Comparison of ENCODE assay signal across 8 cellular contexts in genomic region chr1:156421062-156421938, GRCh38. TPM values are rescaled to one million over a fixed set of nuclear protein-coding genes. Genes with fewer than 3 reads are reported as not detected.
DNase-seq lines count a peak whose midpoint lies in the region; ATAC-seq, FAIRE-seq and TF ChIP-seq lines count a peak whose summit lies in the region.

No MANE protein-coding gene starts in this region.

- in situ Hi-C loops in K562 (cut with MboI) = no loop called here

- POLR2A ChIA-PET in K562 (lab: Yijun Ruan, JAX) = interaction anchor here (0.6 to 1.0 kb wide), 5 partner anchors 9 to 269 kb away, joined by 3 to 4 read pairs (median 3); no protein-coding TSS in a partner anchor

- intact Hi-C loops in K562 (cut with micrococcal nuclease) = no loop called here

- CTCF ChIA-PET in K562 (lab: Yijun Ruan, JAX; ENCODE audit: low intra/inter-chr PET ratio) = interaction anchor here (0.7 kb wide), 1 partner anchor 61 kb away, joined by 3 read pairs; no protein-coding TSS in a partner anchor

- peak; percentile 23 for DNase-seq in DMS79 (lab: John Stamatoyannopoulos, UW)
- peak; percentile 99 for DNase-seq in H7
- peak; percentile 81 for DNase-seq in NCI-H1105 treated with DMSO at 0.1 percent for 48 hours (lab: John Stamatoyannopoulos, UW)
- peak; percentile 41 for DNase-seq in T-helper 22 cell (ENCODE audit: low read depth)
- peak; percentile 90 to 98 (median 97) for DNase-seq in K562 (ENCODE audit: extremely low read depth in 1 of 4, low spot score in 3 of 4)
- no peak for DNase-seq in kidney glomerular epithelial cell (lab: John Stamatoyannopoulos, UW)

- peak; percentile 48 for FAIRE-seq in K562 (lab: Jason Lieb, UNC)

- H3K9ac ChIP-seq in K562 (ENCODE audit: insufficient read depth in 1 of 2, low read depth in 2 of 2, low read length in 2 of 2) (peak overlapping the region; percentile 35 to 74), iPS-15b (ENCODE audit: low read depth, low read length) (no peak overlapping the region), skeletal muscle satellite cell (ENCODE audit: low read depth, low read length) (no peak overlapping the region)

- TSS peak; percentile 51 for BruUV-seq in K562 (replicated peaks; lab: Mats Ljungman, UMichigan)

- H3K36me3 ChIP-seq in H7 (replicated peaks; ENCODE audit: control insufficient read depth, insufficient read depth, low read length) (no peaks in the 10 kb centered on the region), K562 (ENCODE audit: control insufficient read depth, insufficient read depth, low read length) (no peaks in the 10 kb centered on the region), iPS-15b (ENCODE audit: control insufficient read depth, insufficient read depth, low read length) (no peaks in the 10 kb centered on the region), skeletal muscle satellite cell (ENCODE audit: insufficient read depth, low read length) (no peaks in the 10 kb centered on the region)

- H3K4me3 ChIP-seq in H7 (ENCODE audit: insufficient read depth, low read depth, low read length) (peak overlapping the region; percentile 61), K562 (peak overlapping the region; percentile 31), iPS-15b (ENCODE audit: low read depth, low read length) (peak overlapping the region; percentile 35), skeletal muscle satellite cell (ENCODE audit: low read length) (peak overlapping the region; percentile 47)

- peak; percentile 94 for ATAC-seq in K562

- peak overlapping the region; percentile 14; the same call in 2 of the 3 replicates for H3K27ac ChIP-seq in K562 (ENCODE audit: extremely low read depth, low read depth, low read length)

- H3K9me1 ChIP-seq in K562 (ENCODE audit: control insufficient read depth, insufficient read depth, low read length) = no peaks in the 10 kb centered on the region

- no peak for TF ChIP-seq CTCF in K562 (IDR thresholded peaks at IDR 0.05 in 2 of 3, conservative IDR thresholded peaks at IDR 0.05 in 1 of 3; ENCODE audit: insufficient read depth in 2 of 3, low read depth in 1 of 3, low read length in 3 of 3)

- no peak for TF ChIP-seq RAD21 in K562 (CRISPR knock-in tag; conservative IDR thresholded peaks at IDR 0.05 in 1 of 2, IDR thresholded peaks at IDR 0.05 in 1 of 2)

- H3K4me1 ChIP-seq in K562 (replicated peaks in 1 of 2; ENCODE audit: control insufficient read depth in 2 of 2, insufficient read depth in 2 of 2, low read length in 2 of 2) (peaks cover 41% of the 10 kb centered on the region in 2 experiments; a peak in 4 of 5 replicates), iPS-15b (ENCODE audit: control insufficient read depth, insufficient read depth, low read length) (peaks cover 9% of the 10 kb centered on the region), skeletal muscle satellite cell (ENCODE audit: control insufficient read depth, insufficient read depth, low read length) (peaks cover 11% of the 10 kb centered on the region)

- 0 out of 2 replicates have a peak, but pooled peaks cover 4% of the 10 kb centered on the region for H4K20me1 ChIP-seq in K562 (replicated peaks; ENCODE audit: control insufficient read depth, insufficient read depth, low read length)

- 1% methylated on average over 32 of the region's 69 CpGs for WGBS in K562 (ENCODE audit: insufficient coverage, low coverage, missing lambda C conversion rate)

- H3K27me3 ChIP-seq in H7 (ENCODE audit: control insufficient read depth, insufficient read depth, low read length) (peaks cover 71% of the 10 kb centered on the region), K562 (ENCODE audit: control insufficient read depth in 2 of 2, insufficient read depth in 2 of 2, low read length in 2 of 2) (peaks cover 15 to 28% of the 10 kb centered on the region in 2 experiments; a peak in 3 of 5 replicates), iPS-15b (ENCODE audit: control insufficient read depth, insufficient read depth, low read length) (peaks cover 94% of the 10 kb centered on the region), skeletal muscle satellite cell (ENCODE audit: control insufficient read depth, insufficient read depth, low read length) (peaks cover 97% of the 10 kb centered on the region)

- TF ChIP-seq EP300 in K562 (IDR thresholded peaks at IDR 0.05; ENCODE audit: low read length) = no peak

- H3K9me3 ChIP-seq in K562 (replicated peaks; ENCODE audit: control insufficient read depth, insufficient read depth, low read depth, low read length) (no peaks in the 10 kb centered on the region), iPS-15b (ENCODE audit: control insufficient read depth, insufficient read depth, low read length) (no peaks in the 10 kb centered on the region), skeletal muscle satellite cell (replicated peaks; ENCODE audit: low read length) (no peaks in the 10 kb centered on the region)

- peak overlapping the region; percentile 87 for H2AFZ ChIP-seq in K562 (ENCODE audit: low read depth, low read length)

- no peaks in the 10 kb centered on the region for H3K79me2 ChIP-seq in K562 (ENCODE audit: control insufficient read depth, insufficient read depth, low read length)

- TF ChIP-seq POLR2A in K562 (conservative IDR thresholded peaks at IDR 0.05) = peak; percentile 62; the same call in 1 of the 2 replicates

- H3K4me2 ChIP-seq in K562 (ENCODE audit: insufficient read depth, low read length) (peak overlapping the region; percentile 64), skeletal muscle satellite cell (ENCODE audit: low read length) (peak overlapping the region; percentile 78)

TF ChIP-seq in K562, 482 proteins besides CTCF, POLR2A, EP300 and RAD21 (continues in another document):
- TF ChIP-seq ZNF561 (CRISPR knock-in tag; conservative IDR thresholded peaks at IDR 0.05) (no peak), CBX2 (IDR thresholded peaks at IDR 0.05; ENCODE audit: insufficient read depth, low read length, poor library complexity, severe bottlenecking) (no peak), NR2C2 (CRISPR knock-in tag; IDR thresholded peaks at IDR 0.05) (peak; percentile 64; the same call in 1 of the 2 replicates), NR2C2 (tag; IDR thresholded peaks at IDR 0.05) (no peak), TAF7 (tag; IDR thresholded peaks at IDR 0.05) (no peak), ZNF445 (CRISPR knock-in tag; IDR thresholded peaks at IDR 0.05; ENCODE audit: low read depth) (no peak), THRAP3 (IDR thresholded peaks at IDR 0.05; ENCODE audit: borderline replicate concordance) (no peak), ZNF280B (CRISPR knock-in tag; IDR thresholded peaks at IDR 0.05) (no peak), KAT2B (IDR thresholded peaks at IDR 0.05; ENCODE audit: low read depth, low read length) (no peak), ZNF76 (CRISPR knock-in tag; IDR thresholded peaks at IDR 0.05; ENCODE audit: borderline replicate concordance) (no peak)
- TF ChIP-seq, protein P1, sequence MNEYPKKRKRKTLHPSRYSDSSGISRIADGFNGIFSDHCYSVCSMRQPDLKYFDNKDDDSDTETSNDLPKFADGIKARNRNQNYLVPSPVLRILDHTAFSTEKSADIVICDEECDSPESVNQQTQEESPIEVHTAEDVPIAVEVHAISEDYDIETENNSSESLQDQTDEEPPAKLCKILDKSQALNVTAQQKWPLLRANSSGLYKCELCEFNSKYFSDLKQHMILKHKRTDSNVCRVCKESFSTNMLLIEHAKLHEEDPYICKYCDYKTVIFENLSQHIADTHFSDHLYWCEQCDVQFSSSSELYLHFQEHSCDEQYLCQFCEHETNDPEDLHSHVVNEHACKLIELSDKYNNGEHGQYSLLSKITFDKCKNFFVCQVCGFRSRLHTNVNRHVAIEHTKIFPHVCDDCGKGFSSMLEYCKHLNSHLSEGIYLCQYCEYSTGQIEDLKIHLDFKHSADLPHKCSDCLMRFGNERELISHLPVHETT (CRISPR knock-in tag; conservative IDR thresholded peaks at IDR 0.05 in 1 of 2, IDR thresholded peaks at IDR 0.05 in 1 of 2) = no peak

RNA-seq across cellular contexts. Expression of gene RHBG, which starts 52.3 kb away (rescaled TPM):
- 0.69 and 1.3 TPM in 2 replicates for total RNA-seq in H7 (2014; rRNA removed; shearing (Covaris generic))
- not detected in 2 replicates for total RNA-seq in K562 (2011; cell fraction: chromatin; rRNA removed; ENCODE audit: low replicate concordance)
- total RNA-seq in K562 (2011; cell fraction: nucleolus; rRNA removed) = not detected in 2 replicates
- not detected in 2 replicates for total RNA-seq in K562 (2011; cell fraction: nucleoplasm; rRNA removed)
- total RNA-seq in K562 (2014; rRNA removed) = not detected in 2 replicates
- not detected in 2 replicates for total RNA-seq in K562 (2014; rRNA removed; fragmentation: Illumina TruSeq; extraction: Trizol)
- not detected in 2 replicates for total RNA-seq in K562 (2015; rRNA removed; fragmentation: Illumina TruSeq; extraction: Trizol)
- not detected in 2 replicates for total RNA-seq in K562 (2021)
- polyA plus RNA-seq in K562 (2011; rRNA removed) = not detected in 2 replicates
- polyA plus RNA-seq in K562 (2011; cell fraction: cytosol; rRNA removed) = not detected in 2 replicates
- not detected in 2 replicates for polyA plus RNA-seq in K562 (2011; cell fraction: nucleus; rRNA removed)
- polyA plus RNA-seq in K562 (2012) = not detected in 2 replicates
- not detected in 2 replicates for polyA plus RNA-seq in K562 (2014; fragmentation: Illumina TruSeq; extraction: Trizol)
- not detected for polyA plus RNA-seq in K562 (2014; fragmentation: Nextera tagmentation; extraction: Ambion mirVana)
- not detected in 2 replicates for polyA plus RNA-seq in K562 (2014; rRNA removed)
- not detected in 2 replicates for polyA minus RNA-seq in K562 (2011; rRNA and poly(A)+ RNA removed)
- not detected in 2 replicates for polyA minus RNA-seq in K562 (2011; cell fraction: cytosol; rRNA and poly(A)+ RNA removed)
- polyA minus RNA-seq in K562 (2011; cell fraction: nucleus; rRNA and poly(A)+ RNA removed) = not detected in 2 replicates
- total RNA-seq in skeletal muscle satellite cell (2012; rRNA removed) = not detected in 2 replicates

Comparison
In these comparisons a context has a peak if more than half of its experiments do, and no peak if none do; other contexts are left out.
1. H3K9ac ChIP-seq: peak in K562 (2 of 2); none in iPS-15b (single experiment) and skeletal muscle satellite cell (single experiment).
2. Peak in every context shown above with its lines, with median percentiles within 50 percentile points of each other: H3K4me3 ChIP-seq.